In genomic region chr3:73056365-73057150, GRCh38 we compare ENCODE assay signal across 1 cellular context.
TF ChIP-seq lines count a peak whose summit lies in the region.

No MANE protein-coding gene starts in this region.

TF ChIP-seq in K562, 482 proteins besides CTCF, POLR2A, EP300 and RAD21 (continued from another document):
- TF ChIP-seq PREB (CRISPR knock-in tag; IDR thresholded peaks at IDR 0.05) (no peak), ZNF764 (CRISPR knock-in tag; IDR thresholded peaks at IDR 0.05; ENCODE audit: low read depth) (no peak), SPI1 (IDR thresholded peaks at IDR 0.05; ENCODE audit: borderline replicate concordance, low read depth, low read length) (no peak), SMC3 (conservative IDR thresholded peaks at IDR 0.05; ENCODE audit: insufficient read depth, low read depth, low read length) (0 out of 2 replicates have a peak, but pooled peaks have one; percentile 12), DEAF1 (CRISPR knock-in tag; IDR thresholded peaks at IDR 0.05) (peak; percentile 58; the same call in 1 of the 2 replicates), TFAP4 (CRISPR knock-in tag; IDR thresholded peaks at IDR 0.05; ENCODE audit: borderline replicate concordance) (no peak), TAF15 (IDR thresholded peaks at IDR 0.05; ENCODE audit: low read depth, low read length) (no peak)
- TF ChIP-seq, protein P1, sequence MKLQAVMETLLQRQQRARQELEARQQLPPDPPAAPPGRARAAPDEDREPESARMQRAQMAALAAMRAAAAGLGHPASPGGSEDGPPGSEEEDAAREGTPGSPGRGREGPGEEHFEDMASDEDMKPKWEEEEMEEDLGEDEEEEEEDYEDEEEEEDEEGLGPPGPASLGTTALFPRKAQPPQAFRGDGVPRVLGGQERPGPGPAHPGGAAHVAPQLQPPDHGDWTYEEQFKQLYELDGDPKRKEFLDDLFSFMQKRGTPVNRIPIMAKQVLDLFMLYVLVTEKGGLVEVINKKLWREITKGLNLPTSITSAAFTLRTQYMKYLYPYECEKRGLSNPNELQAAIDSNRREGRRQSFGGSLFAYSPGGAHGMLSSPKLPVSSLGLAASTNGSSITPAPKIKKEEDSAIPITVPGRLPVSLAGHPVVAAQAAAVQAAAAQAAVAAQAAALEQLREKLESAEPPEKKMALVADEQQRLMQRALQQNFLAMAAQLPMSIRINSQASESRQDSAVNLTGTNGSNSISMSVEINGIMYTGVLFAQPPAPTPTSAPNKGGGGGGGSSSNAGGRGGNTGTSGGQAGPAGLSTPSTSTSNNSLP (IDR thresholded peaks at IDR 0.05; ENCODE audit: borderline replicate concordance, low read depth, low read length): no peak
